1 cellular context compared by ENCODE assay signal in the genomic region with DNA sequence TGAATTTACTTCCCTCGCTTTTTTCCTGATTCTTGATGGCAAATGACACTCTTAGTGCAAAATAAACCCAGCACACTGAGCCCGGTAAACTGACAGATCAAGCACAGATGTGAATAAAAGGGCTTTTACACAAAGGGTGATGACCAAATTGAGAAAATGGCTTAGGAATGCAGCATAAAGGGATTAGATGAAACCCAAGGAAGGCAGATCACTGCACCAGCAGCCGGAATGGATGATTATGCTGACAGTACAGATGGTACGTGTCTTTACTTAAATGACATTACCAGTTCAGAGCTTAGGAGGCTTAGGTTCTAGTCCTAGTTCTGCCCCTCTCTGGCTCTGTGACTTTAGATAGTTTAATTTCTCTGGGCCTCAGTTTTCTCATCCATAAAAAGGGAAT.
TF ChIP-seq lines count a peak whose summit lies in the region.

No MANE protein-coding gene starts in this region.

TF ChIP-seq in SK-N-SH, 30 proteins besides CTCF, POLR2A, EP300 and RAD21 (continued from another document):
- no peak for TF ChIP-seq TCF12 (IDR thresholded peaks at IDR 0.05)
- TF ChIP-seq, protein P1, sequence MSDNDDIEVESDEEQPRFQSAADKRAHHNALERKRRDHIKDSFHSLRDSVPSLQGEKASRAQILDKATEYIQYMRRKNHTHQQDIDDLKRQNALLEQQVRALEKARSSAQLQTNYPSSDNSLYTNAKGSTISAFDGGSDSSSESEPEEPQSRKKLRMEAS (IDR thresholded peaks at IDR 0.05; ENCODE audit: low read depth) = no peak
